Comparison of ENCODE assay signal across 30 cellular contexts in genomic region chr15:79412429-79412828, GRCh38.
"Had no signal": no experiment of that assay in that cellular context is flagged by ENCODE, and none has a peak within 500 bp of the region (broad histone marks: within the 10 kb centered on the region; RNA-seq: fewer than 3 reads in every experiment).

No MANE protein-coding gene starts in this region.

- H3K9me3 ChIP-seq: gastrocnemius medialis had no signal

- H3K36me3 ChIP-seq: brain microvascular endothelial cell, gastrocnemius medialis, WERI-Rb-1 had no signal

- ATAC-seq: activated CD4-positive, CD25-positive, alpha-beta regulatory T cell treated with anti-CD3 and anti-CD28 coated beads, Interleukin-2, amount 50 U/mL, for 24 hours; activated CD8-positive, alpha-beta T cell treated with anti-CD3 and anti-CD28 coated beads for 36 hours; activated T-cell treated with anti-CD3 and anti-CD28 coated beads, Interleukin-2, amount 50 U/mL, for 4 hours; activated T-helper 17 cell treated with anti-CD3 and anti-CD28 coated beads, Interleukin-2, amount 50 U/mL, for 72 hours; esophagus mucosa; foreskin keratinocyte; gastrocnemius medialis; T-helper 17 cell had no signal

- H3K4me1 ChIP-seq: foreskin keratinocyte, gastrocnemius medialis had no signal

- H3K4me3 ChIP-seq: coronary artery, dorsolateral prefrontal cortex, gastrocnemius medialis had no signal

- FAIRE-seq: astrocyte, bronchial epithelial cell had no signal

- DNase-seq: activated B cell treated with CpG ODN at 0.5 μM for 24 hours; activated CD4-positive, alpha-beta T cell treated with anti-CD3 and anti-CD28 coated beads for 48 hours; activated CD4-positive, alpha-beta T cell treated with anti-CD3 and anti-CD28 coated beads, Interleukin-2, amount 50 U/mL, for 1 hour; activated CD4-positive, alpha-beta T cell treated with anti-CD3 and anti-CD28 coated beads, Interleukin-2, amount 50 U/mL, for 48 hours; activated CD8-positive, alpha-beta memory T cell treated with anti-CD3 and anti-CD28 coated beads for 24 hours; activated CD8-positive, alpha-beta T cell treated with anti-CD3 and anti-CD28 coated beads for 36 hours; activated effector memory CD4-positive, alpha-beta T cell treated with Interleukin-2 at 50 U/mL for 16 hours; activated gamma-delta T cell treated with Interleukin-2 at 50 U/mL for 16 hours; activated naive CD4-positive, alpha-beta T cell treated with anti-CD3 and anti-CD28 coated beads, Interleukin-2, amount 50 U/mL, for 16 hours; activated naive CD4-positive, alpha-beta T cell treated with Interleukin-2 at 50 U/mL for 16 hours; activated T-cell treated with anti-CD3 and anti-CD28 coated beads, Interleukin-2, amount 50 U/mL, for 4 hours; amniotic stem cell; anterior cingulate cortex; brain microvascular endothelial cell; dorsolateral prefrontal cortex; effector memory CD4-positive, alpha-beta T cell; endodermal cell; foreskin keratinocyte; gastrocnemius medialis; glutamatergic neuron; T-helper 1 cell; T-helper 17 cell; T1000; WERI-Rb-1 had no signal

- H3K27ac ChIP-seq: brain microvascular endothelial cell, coronary artery, dorsolateral prefrontal cortex, foreskin keratinocyte, gastrocnemius medialis, WERI-Rb-1 had no signal

- H3K27me3 ChIP-seq: brain microvascular endothelial cell, foreskin keratinocyte, gastrocnemius medialis had no signal
